Comparison of ENCODE assay signal across 1 cellular context in the genomic region with DNA sequence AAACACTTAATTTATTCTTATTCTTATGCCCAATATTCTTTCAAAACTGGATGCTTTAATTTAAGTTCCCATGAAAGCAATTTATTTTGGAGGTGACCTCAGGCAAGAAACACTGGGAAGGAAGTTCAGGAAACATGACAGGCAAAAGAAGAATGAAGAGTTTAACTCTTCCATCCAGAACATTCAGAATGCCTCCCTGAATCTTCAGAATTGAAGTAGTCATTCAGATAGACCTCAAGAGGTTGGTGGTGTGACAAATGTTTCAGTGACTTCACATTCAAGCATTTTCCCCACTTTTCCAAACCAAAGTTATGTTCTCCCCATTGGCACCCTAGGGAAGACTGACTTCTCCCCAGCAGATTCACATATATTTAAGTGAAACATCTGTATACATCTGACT.
TF ChIP-seq lines count a peak whose summit lies in the region.

No MANE protein-coding gene starts in this region.

TF ChIP-seq in H1, 55 proteins besides CTCF, POLR2A, EP300 and RAD21 (continued from another document):
- no peak for TF ChIP-seq CHD7 (IDR thresholded peaks at IDR 0.05; ENCODE audit: insufficient replicate concordance, low read length)
- no peak for TF ChIP-seq CREB1 (IDR thresholded peaks at IDR 0.05)
- no peak for TF ChIP-seq SIX5 (IDR thresholded peaks at IDR 0.05; ENCODE audit: low read depth, low read length)
- TF ChIP-seq NRF1 (IDR thresholded peaks at IDR 0.05; ENCODE audit: low read depth, low read length): no peak
- no peak for TF ChIP-seq SP1 (IDR thresholded peaks at IDR 0.05; ENCODE audit: low read depth, low read length)
TF ChIP-seq in H1: peak in this region for 0.
